Comparison of ENCODE assay signal across 16 cellular contexts in genomic region chr2:15809504-15809903, GRCh38.
DNase-seq lines count a peak whose midpoint lies in the region; ATAC-seq and TF ChIP-seq lines count a peak whose summit lies in the region.
"Had no signal": no experiment of that assay in that cellular context is flagged by ENCODE, and none has a peak within 500 bp of the region (broad histone marks: within the 10 kb centered on the region; RNA-seq: fewer than 3 reads in every experiment).

No MANE protein-coding gene starts in this region.

- H3K4me1 Mint-ChIP-seq in type B pancreatic cell (ENCODE audit: unreplicated experiment) = peaks cover 51% of the 10 kb centered on the region
- H3K4me1 Mint-ChIP-seq: CD8-positive, alpha-beta memory T cell; IgD-negative memory B cell had no signal

- no peaks in the 10 kb centered on the region for H3K9me3 Mint-ChIP-seq in type B pancreatic cell
- H3K9me3 Mint-ChIP-seq: IgD-negative memory B cell had no signal

- H2BK15ac ChIP-seq in mesendoderm (replicated peaks; ENCODE audit: low read depth) = no peak overlapping the region

- no peak for TF ChIP-seq CTCF in type B pancreatic cell (conservative IDR thresholded peaks at IDR 0.05)

- peaks cover under 1% of the 10 kb centered on the region for H3K27me3 Mint-ChIP-seq in type B pancreatic cell

- no peaks in the 10 kb centered on the region for H3K36me3 Mint-ChIP-seq in type B pancreatic cell
- H3K36me3 Mint-ChIP-seq: CD8-positive, alpha-beta memory T cell; IgD-negative memory B cell had no signal

- peak overlapping the region; percentile 14 for H3K27ac ChIP-seq in mesendoderm (ENCODE audit: low read depth, low read length)

- H3K9me3 ChIP-seq in NT2/D1 (ENCODE audit: insufficient read depth, low read length) = no peaks in the 10 kb centered on the region
- H3K9me3 ChIP-seq: BE2C had no signal

- peak overlapping the region; percentile 39 for H3K56ac ChIP-seq in mesendoderm (ENCODE audit: low read length)

- H3K4me3 ChIP-seq in NT2/D1 (ENCODE audit: insufficient read length, low read depth) (peak overlapping the region; percentile 2), mesendoderm (ENCODE audit: low read length) (no peak overlapping the region)

- no peaks in the 10 kb centered on the region for H3K79me1 ChIP-seq in mesendoderm (ENCODE audit: low read length)

- peak overlapping the region; percentile 8 for H3K18ac ChIP-seq in mesendoderm (ENCODE audit: low read length)

- DNase-seq in NCI-H1105 treated with DMSO at 0.1 percent for 48 hours (lab: John Stamatoyannopoulos, UW) (peak; percentile 60), NT2/D1 (ENCODE audit: low read depth, low spot score) (no peak), mesendoderm (peak; percentile 44), type B pancreatic cell (ENCODE audit: extremely low spot score, unreplicated experiment) (no peak), GM19238 (ENCODE audit: insufficient read length, low spot score) (no peak), CD1c-positive myeloid dendritic cell (ENCODE audit: extremely low spot score) (no peak)
- DNase-seq: BE2C; CD8-positive, alpha-beta memory T cell; HCEC 1CT; MV-4-11; NCI-H1694 treated with DMSO at 0.1 percent for 48 hours; NCI-H446; NCI-H82; SHP77 treated with DMSO at 0.1 percent for 48 hours had no signal

- H4K5ac ChIP-seq in mesendoderm (ENCODE audit: low read length) = no peak overlapping the region

- peak overlapping the region; percentile 64 for H3K27ac Mint-ChIP-seq in type B pancreatic cell
- H3K27ac Mint-ChIP-seq: CD8-positive, alpha-beta memory T cell; IgD-negative memory B cell had no signal

- no peak overlapping the region for H3K4me2 ChIP-seq in mesendoderm (ENCODE audit: low read length)

- H2BK5ac ChIP-seq in mesendoderm (ENCODE audit: low read length) = no peak overlapping the region

- no peak overlapping the region for H3K23ac ChIP-seq in mesendoderm (ENCODE audit: low read length)

- H3K36me3 ChIP-seq in NT2/D1 (ENCODE audit: insufficient read depth, insufficient read length, low read length) (no peaks in the 10 kb centered on the region), mesendoderm (ENCODE audit: control insufficient read depth, insufficient read depth, low read length) (no peaks in the 10 kb centered on the region)
- H3K36me3 ChIP-seq: BE2C had no signal

- H3K27me3 ChIP-seq in NT2/D1 (ENCODE audit: insufficient read depth, insufficient read length) = no peaks in the 10 kb centered on the region
- no peaks in the 10 kb centered on the region for H3K27me3 ChIP-seq in mesendoderm (ENCODE audit: insufficient read depth, low read length, poor library complexity)
- H3K27me3 ChIP-seq: BE2C had no signal

- H2BK120ac ChIP-seq in mesendoderm (ENCODE audit: low read depth, low read length) = no peak overlapping the region

- H4K8ac ChIP-seq in mesendoderm (ENCODE audit: low read depth, low read length) = no peak overlapping the region

- H3K4me3 Mint-ChIP-seq in type B pancreatic cell = peak overlapping the region; percentile 57
- H3K4me3 Mint-ChIP-seq: CD8-positive, alpha-beta memory T cell; IgD-negative memory B cell had no signal

- peak overlapping the region; percentile 26 for H3K9ac ChIP-seq in NT2/D1 (ENCODE audit: insufficient read length, low read depth)
- no peak overlapping the region for H3K9ac ChIP-seq in mesendoderm (ENCODE audit: low read length)

- H2AK5ac ChIP-seq in mesendoderm (ENCODE audit: low read length) = no peak overlapping the region

- H3K4me1 ChIP-seq in NT2/D1 (ENCODE audit: insufficient read depth, insufficient read length) (peaks cover 19% of the 10 kb centered on the region), mesendoderm (ENCODE audit: control insufficient read depth, low read depth, low read length) (peaks cover 3% of the 10 kb centered on the region)
- H3K4me1 ChIP-seq: BE2C had no signal

- no peak for ATAC-seq in GM19324 (IDR thresholded peaks at IDR 0.05; ENCODE audit: low FRiP score, unreplicated experiment)

- no peak overlapping the region for H3K4ac ChIP-seq in mesendoderm (ENCODE audit: low read depth, low read length)

- WGBS in mesendoderm (ENCODE audit: extremely low coverage, insufficient coverage, low lambda C conversion rate) = no CpG with 5 or more reads among the region's 10 CpGs

- no peaks in the 10 kb centered on the region for H3K79me2 ChIP-seq in mesendoderm (ENCODE audit: control insufficient read depth, insufficient read depth, low read length)

Comparison
In these comparisons a context has a peak if more than half of its experiments do, and no peak if none do; other contexts are left out.
1. DNase-seq: peak in NCI-H1105 treated with DMSO at 0.1 percent for 48 hours (single experiment) and mesendoderm (single experiment); none in NT2/D1 (single experiment), type B pancreatic cell (single experiment), GM19238 (single experiment) and CD1c-positive myeloid dendritic cell (single experiment).